Comparison of ENCODE assay signal across 18 cellular contexts in genomic region chr18:63783394-63783793, GRCh38. TPM values are rescaled to one million over a fixed set of nuclear protein-coding genes. Genes with fewer than 3 reads are reported as not detected.
DNase-seq lines count a peak whose midpoint lies in the region; ATAC-seq and TF ChIP-seq lines count a peak whose summit lies in the region.
"Had no signal": no experiment of that assay in that cellular context is flagged by ENCODE, and none has a peak within 500 bp of the region (broad histone marks: within the 10 kb centered on the region; RNA-seq: fewer than 3 reads in every experiment).

No MANE protein-coding gene starts in this region.

- no peaks in the 10 kb centered on the region for H3K27me3 ChIP-seq in MM.1S (replicated peaks; ENCODE audit: insufficient read depth, low read length)

- ATAC-seq in GM18519 (IDR thresholded peaks at IDR 0.05; ENCODE audit: low FRiP score, unreplicated experiment) (peak; percentile 58), GM21515 (IDR thresholded peaks at IDR 0.05; ENCODE audit: unreplicated experiment) (no peak), GM18907 (IDR thresholded peaks at IDR 0.05; ENCODE audit: unreplicated experiment) (no peak)

- H4K20me1 ChIP-seq in MM.1S (ENCODE audit: insufficient read depth, low read length): no peaks in the 10 kb centered on the region

- no peak for TF ChIP-seq CTCF in GM10248 (IDR thresholded peaks at IDR 0.05; ENCODE audit: control extremely low read depth, extremely low read depth, low read depth, missing control alignments)
- 0 out of 2 replicates have a peak, but pooled peaks have one; percentile 11 for TF ChIP-seq CTCF in MM.1S (IDR thresholded peaks at IDR 0.05; ENCODE audit: low read length)

- CTCF ChIA-PET in GM10248 (lab: Yijun Ruan, JAX): interaction anchor here (1.1 to 2.4 kb wide), 3 partner anchors 19 to 266 kb away, joined by 3 to 5 read pairs (median 4); no protein-coding TSS in a partner anchor
- CTCF ChIA-PET in activated CD4-positive, alpha-beta memory T cell treated with anti-CD3 and anti-CD28 coated beads for 36 hours (lab: Charles Lee): no interaction called here

- H3F3A ChIP-seq in MM.1S (ENCODE audit: insufficient read depth, low read length): no peaks in the 10 kb centered on the region

- intact Hi-C loops in activated CD4-positive, alpha-beta memory T cell treated with anti-CD3 and anti-CD28 coated beads for 36 hours (cut with micrococcal nuclease): no loop called here

- no peaks in the 10 kb centered on the region for H3K9me3 ChIP-seq in MM.1S (replicated peaks; ENCODE audit: insufficient read depth, low read length)
- H3K9me3 ChIP-seq: neutrophil, thoracic aorta had no signal

- no peaks in the 10 kb centered on the region for H3K36me3 Mint-ChIP-seq in activated CD4-positive, alpha-beta memory T cell treated with anti-CD3 and anti-CD28 coated beads for 36 hours
- H3K36me3 Mint-ChIP-seq: CD4-positive, CD25-positive, alpha-beta regulatory T cell; memory B cell had no signal

- peaks cover 2% of the 10 kb centered on the region for H3K4me1 Mint-ChIP-seq in activated CD4-positive, alpha-beta memory T cell treated with anti-CD3 and anti-CD28 coated beads for 36 hours (ENCODE audit: low read depth)
- H3K4me1 Mint-ChIP-seq: CD4-positive, CD25-positive, alpha-beta regulatory T cell; memory B cell had no signal

- DNase-seq in GM10248 (ENCODE audit: extremely low spot score): peak; percentile 6
- no peak for DNase-seq in MM.1S
- DNase-seq in iPS DF 19.7 (ENCODE audit: low read depth, low spot score): peak; percentile 17
- DNase-seq in activated CD4-positive, alpha-beta memory T cell treated with anti-CD3 and anti-CD28 coated beads for 36 hours: no peak
- DNase-seq: activated CD4-positive, CD25-positive, alpha-beta regulatory T cell; activated T-cell treated with anti-CD3 and anti-CD28 coated beads, Interleukin-2, amount 50 U/mL, for 1 hour; CD4-positive, CD25-positive, alpha-beta regulatory T cell; erythroblast; GF-D8; GM23248; hippocampal formation had no signal

- no peak overlapping the region for H3K4me2 ChIP-seq in MM.1S (ENCODE audit: low read depth, low read length)

- H3K27me3 Mint-ChIP-seq in activated CD4-positive, alpha-beta memory T cell treated with anti-CD3 and anti-CD28 coated beads for 36 hours: no peaks in the 10 kb centered on the region

- H3K79me2 ChIP-seq in MM.1S (ENCODE audit: low read length): no peaks in the 10 kb centered on the region

- no peak overlapping the region for H2AFZ ChIP-seq in MM.1S (ENCODE audit: low read length)
- H2AFZ ChIP-seq: GM23248 had no signal

- no peaks in the 10 kb centered on the region for H3K36me3 ChIP-seq in MM.1S (replicated peaks; ENCODE audit: insufficient read depth, low read length)
- H3K36me3 ChIP-seq: neutrophil, thoracic aorta had no signal

- no peaks in the 10 kb centered on the region for H3K9me3 Mint-ChIP-seq in activated CD4-positive, alpha-beta memory T cell treated with anti-CD3 and anti-CD28 coated beads for 36 hours
- H3K9me3 Mint-ChIP-seq: CD4-positive, CD25-positive, alpha-beta regulatory T cell; memory B cell had no signal

- H3K4me1 ChIP-seq in MM.1S (ENCODE audit: low read length): no peaks in the 10 kb centered on the region

- H3K27ac ChIP-seq in MM.1S (ENCODE audit: low read length): no peak overlapping the region
- H3K27ac ChIP-seq: GM23248, neutrophil, thoracic aorta had no signal

- no peaks in the 10 kb centered on the region for H3K9me2 ChIP-seq in MM.1S (replicated peaks; ENCODE audit: insufficient read depth, low read length)

- POLR2A ChIA-PET in GM10248 (lab: Yijun Ruan, JAX): no interaction called here
- POLR2A ChIA-PET in activated CD4-positive, alpha-beta memory T cell treated with anti-CD3 and anti-CD28 coated beads for 36 hours (lab: Charles Lee): no interaction called here

- no peak overlapping the region for H3K4me3 ChIP-seq in MM.1S (ENCODE audit: low read length)
- H3K4me3 ChIP-seq: GM23248, thoracic aorta had no signal

- H3K9ac ChIP-seq in MM.1S (ENCODE audit: low read length): no peak overlapping the region
- H3K9ac ChIP-seq: GM23248 had no signal

- no peak overlapping the region for H3K4me3 Mint-ChIP-seq in activated CD4-positive, alpha-beta memory T cell treated with anti-CD3 and anti-CD28 coated beads for 36 hours
- H3K4me3 Mint-ChIP-seq: CD4-positive, CD25-positive, alpha-beta regulatory T cell had no signal

- no peak overlapping the region for H3K27ac Mint-ChIP-seq in activated CD4-positive, alpha-beta memory T cell treated with anti-CD3 and anti-CD28 coated beads for 36 hours
- H3K27ac Mint-ChIP-seq: memory B cell had no signal

RNA-seq across cellular contexts. Expression of gene SERPINB7, which starts 8.2 kb away (rescaled TPM):
- not detected for total RNA-seq in activated CD4-positive, alpha-beta memory T cell treated with anti-CD3 and anti-CD28 coated beads for 36 hours
- total RNA-seq: CD4-positive, CD25-positive, alpha-beta regulatory T cell; chondrocyte had no signal

Comparison
In these comparisons a context has a peak if more than half of its experiments do, and no peak if none do; other contexts are left out.
1. DNase-seq: peak in GM10248 (single experiment) and iPS DF 19.7 (single experiment); none in MM.1S (single experiment) and activated CD4-positive, alpha-beta memory T cell treated with anti-CD3 and anti-CD28 coated beads for 36 hours (single experiment).